ENCODE assay signal across 25 cellular contexts in the genomic region with DNA sequence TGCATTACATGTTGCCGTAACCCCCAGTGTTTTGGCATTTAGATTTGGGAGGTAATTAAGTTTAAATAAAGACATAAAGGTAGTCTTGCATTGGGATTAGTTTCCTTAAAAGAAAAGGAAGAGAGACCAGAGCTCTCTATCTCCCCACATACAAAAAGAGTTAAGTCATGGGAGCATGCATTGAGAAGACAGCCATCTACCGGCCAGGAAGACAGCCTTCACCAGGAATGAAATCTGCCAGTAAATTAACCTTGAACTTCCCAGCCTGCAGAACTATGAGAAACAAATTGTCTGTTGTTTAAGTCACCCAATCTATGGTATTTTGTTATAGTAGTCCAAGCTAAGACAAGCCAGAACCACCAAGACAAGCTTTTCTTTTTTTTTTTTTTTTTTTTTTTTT.
DNase-seq lines count a peak whose midpoint lies in the region; ATAC-seq and TF ChIP-seq lines count a peak whose summit lies in the region.
"Had no signal": no experiment of that assay in that cellular context is flagged by ENCODE, and none has a peak within 500 bp of the region (broad histone marks: within the 10 kb centered on the region; RNA-seq: fewer than 3 reads in every experiment).

No MANE protein-coding gene starts in this region.

- no TSS peak for BruUV-seq in PC-3 (replicated peaks; lab: Mats Ljungman, UMichigan)

- no peak overlapping the region for H2AFZ ChIP-seq in H9 (ENCODE audit: low read length)
- H2AFZ ChIP-seq in PC-3 (ENCODE audit: low read length) = no peak overlapping the region

- no peak overlapping the region for H2BK120ac ChIP-seq in H9 (ENCODE audit: low read depth, low read length, poor library complexity, severe bottlenecking)

- POLR2A ChIA-PET in PC-3 (lab: Charles Lee; ENCODE audit: unreplicated experiment) = no interaction called here

- H3K4me3 Mint-ChIP-seq in H9 = no peak overlapping the region
- H3K4me3 Mint-ChIP-seq: activated CD4-positive, alpha-beta memory T cell treated with anti-CD3 and anti-CD28 coated beads, Interleukin-2, amount 10 ng/mL, durations not matched to agents 7 days and 5 days; CD4-positive, alpha-beta memory T cell; naive B cell; T-helper 2 cell treated with Interferon-gamma antibody and Interleukin-4, amounts not matched to agents 5 μg/mL and 100 μg/mL, for 36 hours had no signal

- DNase-seq in H9 (no peak), PC-3 (peak; percentile 25), choroid plexus epithelial cell (ENCODE audit: low read depth) (no peak), D341Med (ENCODE audit: low spot score) (no peak), left cardiac atrium (no peak), left lung (no peak)
- DNase-seq: activated CD4-positive, alpha-beta memory T cell treated with anti-CD3 and anti-CD28 coated beads, Interleukin-2, amount 10 ng/mL, durations not matched to agents 7 days and 5 days; activated gamma-delta T cell treated with Interleukin-2 at 50 U/mL for 16 hours; activated T-cell treated with anti-CD3 and anti-CD28 coated beads for 4 hours; brain microvascular endothelial cell; CD4-positive, alpha-beta memory T cell; cortex of kidney; left colon; MG63; naive B cell; NCI-H1694; occipital lobe; retina; stimulated activated CD4-positive, alpha-beta T cell treated with anti-CD3 and anti-CD28 coated beads, Interleukin-4, amount 100 ng/mL, for 24 hours; stimulated activated naive CD8-positive, alpha-beta T cell treated with anti-CD3 and anti-CD28 coated beads, Interleukin-15, Interleukin-2, amounts not matched to agents 100 U/mL and 50 U/mL, for 24 hours; tibial artery had no signal

- no peak overlapping the region for H3K9ac ChIP-seq in H9 (ENCODE audit: extremely low read depth, insufficient read length, low read length)
- H3K9ac ChIP-seq in PC-3 (ENCODE audit: low read length) = no peak overlapping the region

- H3K27ac ChIP-seq in C4-2B = no peak overlapping the region
- H3K27ac ChIP-seq in H9 (ENCODE audit: insufficient read length, low read depth, low read length) = no peak overlapping the region
- H3K27ac ChIP-seq in PC-3 (ENCODE audit: low read length) = no peak overlapping the region
- H3K27ac ChIP-seq in left lung = no peak overlapping the region
- H3K27ac ChIP-seq: brain microvascular endothelial cell, tibial artery had no signal

- H4K5ac ChIP-seq in H9 (ENCODE audit: insufficient read length, low read depth, low read length) = no peak overlapping the region

- H3K36me3 Mint-ChIP-seq in H9 (ENCODE audit: insufficient read depth in 1 of 3, low read depth in 3 of 3) = no peaks in the 10 kb centered on the region
- H3K36me3 Mint-ChIP-seq: CD4-positive, alpha-beta memory T cell; naive B cell had no signal

- no peak overlapping the region for H3K18ac ChIP-seq in H9 (ENCODE audit: insufficient read length, low read depth, low read length)

- no peaks in the 10 kb centered on the region for H3K79me1 ChIP-seq in H9 (ENCODE audit: insufficient read depth, low read depth, low read length, poor library complexity, severe bottlenecking)

- ATAC-seq in PC-3 = no peak
- no peak for ATAC-seq in left cardiac atrium
- ATAC-seq in left lung = no peak
- no peak for ATAC-seq in HG03039 (IDR thresholded peaks at IDR 0.05; ENCODE audit: unreplicated experiment)
- ATAC-seq: left colon; Panc1; stimulated activated naive CD8-positive, alpha-beta T cell treated with anti-CD3 and anti-CD28 coated beads, Interleukin-15, Interleukin-2, amounts not matched to agents 100 U/mL and 50 U/mL, for 24 hours had no signal

- H3K27me3 Mint-ChIP-seq in H9 (ENCODE audit: low read depth) = no peaks in the 10 kb centered on the region
- H3K27me3 Mint-ChIP-seq: activated CD4-positive, alpha-beta memory T cell treated with anti-CD3 and anti-CD28 coated beads, Interleukin-2, amount 10 ng/mL, durations not matched to agents 7 days and 5 days; CD4-positive, alpha-beta memory T cell; naive B cell had no signal

- H2BK5ac ChIP-seq in H9 (ENCODE audit: insufficient read length, low read length) = no peak overlapping the region

- no CpG with 5 or more reads among the region's 2 CpGs for WGBS in H9 (ENCODE audit: extremely low coverage, insufficient read length, low lambda C conversion rate)

- H2AK5ac ChIP-seq in H9 (ENCODE audit: insufficient read length, low read length) = no peak overlapping the region

- H4K20me1 ChIP-seq in H9 (ENCODE audit: control insufficient read depth, insufficient read depth, insufficient read length) (no peaks in the 10 kb centered on the region), PC-3 (ENCODE audit: low read length) (no peaks in the 10 kb centered on the region)

- peaks cover 5 to 6% of the 10 kb centered on the region in 2 experiments for H3K4me1 Mint-ChIP-seq in H9
- H3K4me1 Mint-ChIP-seq: activated CD4-positive, alpha-beta memory T cell treated with anti-CD3 and anti-CD28 coated beads, Interleukin-2, amount 10 ng/mL, durations not matched to agents 7 days and 5 days; CD4-positive, alpha-beta memory T cell; naive B cell had no signal

- H3K23ac ChIP-seq in H9 (ENCODE audit: insufficient read length, low read depth, low read length) = no peak overlapping the region

- H3K23me2 ChIP-seq in H9 (ENCODE audit: insufficient read length, low read depth, low read length, poor library complexity, severe bottlenecking) = no peaks in the 10 kb centered on the region

- no peak overlapping the region for H2BK12ac ChIP-seq in H9 (ENCODE audit: insufficient read length, low read depth, low read length)

- H3K4me1 ChIP-seq in H9 (ENCODE audit: insufficient read depth, low read length) (no peaks in the 10 kb centered on the region), PC-3 (ENCODE audit: insufficient read depth, low read length) (peaks cover 3% of the 10 kb centered on the region; the same call in 1 of the 2 replicates), left lung (no peaks in the 10 kb centered on the region)
- H3K4me1 ChIP-seq: tibial artery had no signal

- H4K91ac ChIP-seq in H9 (ENCODE audit: insufficient read length, low read depth, low read length) = no peak overlapping the region

- H3K9me3 ChIP-seq in H9 (ENCODE audit: control insufficient read depth, low read depth, low read length) (no peaks in the 10 kb centered on the region), PC-3 (ENCODE audit: low read length) (no peaks in the 10 kb centered on the region), left lung (no peaks in the 10 kb centered on the region)

- H3K4me3 ChIP-seq in PC-3 (ENCODE audit: low read length) (no peak overlapping the region), choroid plexus epithelial cell (ENCODE audit: low read depth, low read length) (no peak overlapping the region), left lung (no peak overlapping the region)
- H3K4me3 ChIP-seq: MG63, tibial artery had no signal

- H3K27ac Mint-ChIP-seq in H9 = no peak overlapping the region; a peak in 1 of 7 replicates
- H3K27ac Mint-ChIP-seq: activated CD4-positive, alpha-beta memory T cell treated with anti-CD3 and anti-CD28 coated beads, Interleukin-2, amount 10 ng/mL, durations not matched to agents 7 days and 5 days; CD4-positive, alpha-beta memory T cell; naive B cell; T-helper 2 cell treated with Interferon-gamma antibody and Interleukin-4, amounts not matched to agents 5 μg/mL and 100 μg/mL, for 36 hours had no signal

- H2BK20ac ChIP-seq in H9 (ENCODE audit: low read depth, low read length, poor library complexity, severe bottlenecking) = no peak overlapping the region

- no peak overlapping the region for H3K4me2 ChIP-seq in H9 (ENCODE audit: insufficient read depth, insufficient read length, low read length)
- no peak overlapping the region for H3K4me2 ChIP-seq in PC-3 (ENCODE audit: low read length)

- H3K9me2 ChIP-seq in PC-3 (replicated peaks; ENCODE audit: low read length) = no peaks in the 10 kb centered on the region

- intact Hi-C loops in PC-3 (cut with micrococcal nuclease) = no loop called here
- intact Hi-C loops in left cardiac atrium (cut with DNase I) = no loop called here
- intact Hi-C loops in left lung (cut with DNase I) = no loop called here

- no peak overlapping the region for H3K14ac ChIP-seq in H9 (ENCODE audit: insufficient read depth, low read length)

- no peaks in the 10 kb centered on the region for H3K9me3 Mint-ChIP-seq in H9

- H3K56ac ChIP-seq in H9 (ENCODE audit: insufficient read length, low read depth, low read length) = no peak overlapping the region

- H3T11ph ChIP-seq in H9 (ENCODE audit: low read length) = no peak overlapping the region

- no peaks in the 10 kb centered on the region for H3K27me3 ChIP-seq in H9 (ENCODE audit: insufficient read depth, low read length)
- H3K27me3 ChIP-seq in PC-3 (ENCODE audit: low read length) = no peaks in the 10 kb centered on the region
- H3K27me3 ChIP-seq in left lung = no peaks in the 10 kb centered on the region
- H3K27me3 ChIP-seq: brain microvascular endothelial cell, MG63, tibial artery had no signal

- H4K8ac ChIP-seq in H9 (replicated peaks; ENCODE audit: insufficient read length, low read depth, low read length) = no peak overlapping the region

- H3K79me2 ChIP-seq in H9 (ENCODE audit: insufficient read depth, low read length) (no peaks in the 10 kb centered on the region), PC-3 (ENCODE audit: low read length) (no peaks in the 10 kb centered on the region)

- no peaks in the 10 kb centered on the region for H3F3A ChIP-seq in PC-3 (ENCODE audit: low read length, unreplicated experiment)

- no peak overlapping the region for H2BK15ac ChIP-seq in H9 (ENCODE audit: low read depth, low read length)

- no peaks in the 10 kb centered on the region for H3K36me3 ChIP-seq in PC-3 (ENCODE audit: low read depth, low read length)
- no peaks in the 10 kb centered on the region for H3K36me3 ChIP-seq in left lung
- H3K36me3 ChIP-seq: brain microvascular endothelial cell, MG63, tibial artery had no signal

- CTCF ChIA-PET in PC-3 (lab: Charles Lee) = interaction anchor here (0.6 kb wide), 1 partner anchor 759 kb away, joined by 4 read pairs; no protein-coding TSS in a partner anchor

- TF ChIP-seq CTCF in C4-2B (conservative IDR thresholded peaks at IDR 0.05) (peak; percentile 52), H9 (conservative IDR thresholded peaks at IDR 0.05) (peak; percentile 32; the same call in 2 of the 3 replicates), PC-3 (conservative IDR thresholded peaks at IDR 0.05; ENCODE audit: low read depth, low read length) (peak; percentile 49), choroid plexus epithelial cell (conservative IDR thresholded peaks at IDR 0.05; ENCODE audit: low read depth, low read length) (peak; percentile 37), left lung (IDR thresholded peaks at IDR 0.05) (no peak)

- no peak overlapping the region for H3K4ac ChIP-seq in H9 (ENCODE audit: low read depth, low read length)

Comparison
In these comparisons a context has a peak if more than half of its experiments do, and no peak if none do; other contexts are left out.
1. CTCF ChIP-seq: peak in C4-2B (single experiment), H9 (single experiment), PC-3 (single experiment) and choroid plexus epithelial cell (single experiment); none in left lung (0 of 2).